ENCODE assay signal across 1 cellular context in genomic region chr5:57455511-57455910, GRCh38.
TF ChIP-seq lines count a peak whose summit lies in the region.

No MANE protein-coding gene starts in this region.

TF ChIP-seq in HepG2, 621 proteins besides CTCF, POLR2A, EP300 and RAD21 (continued from another document):
- TF ChIP-seq UBTF (CRISPR knock-in tag; IDR thresholded peaks at IDR 0.05) (no peak), ZBTB21 (CRISPR knock-in tag; IDR thresholded peaks at IDR 0.05) (no peak), AKAP8 (CRISPR knock-in tag; IDR thresholded peaks at IDR 0.05) (no peak), EZH2 (conservative IDR thresholded peaks at IDR 0.05; ENCODE audit: low read depth, low read length) (no peak), TMF1 (CRISPR knock-in tag; IDR thresholded peaks at IDR 0.05; ENCODE audit: low read depth) (no peak), ZFP41 (CRISPR knock-in tag; IDR thresholded peaks at IDR 0.05; ENCODE audit: borderline replicate concordance) (no peak), FOXK2 (IDR thresholded peaks at IDR 0.05) (no peak)
